In the genomic region with DNA sequence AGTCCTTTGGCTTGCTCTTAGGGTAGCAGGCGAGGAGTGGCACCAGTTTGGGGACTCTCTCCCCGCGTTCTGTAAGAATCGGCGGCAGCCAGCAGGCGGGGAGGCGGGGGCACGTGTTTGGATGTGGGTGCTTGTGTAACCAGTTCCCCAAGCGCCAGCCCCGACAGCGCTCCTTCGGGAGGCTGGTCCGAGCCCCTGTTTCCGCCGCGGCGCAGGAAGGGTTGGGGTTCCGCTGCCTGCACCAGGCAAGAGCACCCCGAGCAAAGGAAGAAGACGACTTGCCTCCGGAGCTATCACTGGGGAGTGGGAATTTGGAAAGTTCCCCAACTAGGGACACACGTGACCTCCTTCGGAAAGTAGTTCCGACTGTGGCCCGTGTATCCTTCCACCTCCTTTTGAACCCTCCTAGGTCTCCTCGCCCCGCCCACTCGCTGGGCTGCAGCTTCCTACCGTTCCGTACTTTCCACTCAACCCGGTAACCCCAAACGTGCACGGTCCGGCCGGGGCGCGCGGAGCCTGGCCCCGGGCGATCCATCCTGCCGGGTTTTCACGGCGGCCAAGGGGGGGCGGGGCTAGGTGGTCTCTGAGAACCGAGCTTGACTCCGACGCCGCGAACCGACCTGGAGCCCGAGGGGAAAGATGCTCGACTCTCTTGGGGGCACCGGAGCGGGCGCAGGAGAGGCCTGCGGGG, we compare ENCODE assay signal across 8 cellular contexts. TPM values are rescaled to one million over a fixed set of nuclear protein-coding genes. Genes with fewer than 3 reads are reported as not detected.
A peak's percentile ranks its signal among the peaks of the same experiment; 100 is the strongest.
DNase-seq lines count a peak whose midpoint lies in the region; ATAC-seq and TF ChIP-seq lines count a peak whose summit lies in the region.

No MANE protein-coding gene starts in this region.

- H3K4me1 ChIP-seq in ES-I3 (ENCODE audit: insufficient read depth, low read length) (peaks cover 4% of the 10 kb centered on the region; the same call in 1 of the 2 replicates), parathyroid adenoma (peaks cover 5% of the 10 kb centered on the region), tibial artery (peaks cover 0 to 12% (median 7%) of the 10 kb centered on the region in 4 donors)

- intact Hi-C loops in cardiac septum (cut with DNase I): loop anchor here (2.0 to 5.0 kb wide), 5 partner anchors 45 to 690 kb away; partner anchors contain the start of gene ATAD1
- intact Hi-C loops in tibial artery (cut with DNase I; ENCODE audit: low total_unique reads): loop anchor here (5.0 to 10.0 kb wide), 4 partner anchors 150 to 525 kb away; no protein-coding TSS in a partner anchor

- peak overlapping the region; percentile 97 for H3K4me2 ChIP-seq in parathyroid adenoma (ENCODE audit: low read length)

- H3K9ac ChIP-seq in ES-I3 (ENCODE audit: low read depth, low read length) (peak overlapping the region; percentile 76), parathyroid adenoma (peak overlapping the region; percentile 47)

- no peaks in the 10 kb centered on the region for H3K9me3 ChIP-seq in ES-I3 (ENCODE audit: control insufficient read depth, insufficient read depth, low read length)
- no peaks in the 10 kb centered on the region for H3K9me3 ChIP-seq in KOPT-K1 (ENCODE audit: insufficient read depth, low read length, poor library complexity, severe bottlenecking)
- H3K9me3 ChIP-seq in parathyroid adenoma (ENCODE audit: control insufficient read depth, low read length): no peaks in the 10 kb centered on the region
- no peaks in the 10 kb centered on the region for H3K9me3 ChIP-seq in tibial artery

- no peaks in the 10 kb centered on the region for H3K79me2 ChIP-seq in parathyroid adenoma

- ATAC-seq in GM21717 (IDR thresholded peaks at IDR 0.05; ENCODE audit: unreplicated experiment): peak; percentile 48

- H3K27me3 ChIP-seq in parathyroid adenoma (ENCODE audit: control insufficient read depth, insufficient read depth, low read length) (no peaks in the 10 kb centered on the region), tibial artery (no peaks in the 10 kb centered on the region)

- peak overlapping the region; percentile 98 for H3K27ac ChIP-seq in KOPT-K1 (ENCODE audit: low read depth, low read length, poor library complexity, severe bottlenecking)
- H3K27ac ChIP-seq in adipose tissue (ENCODE audit: low read depth, low read length): peak overlapping the region; percentile 29
- peak overlapping the region; percentile 97 for H3K27ac ChIP-seq in parathyroid adenoma
- peak overlapping the region; percentile 83 to 100 for H3K27ac ChIP-seq in tibial artery

- H3K4me3 ChIP-seq in parathyroid adenoma (ENCODE audit: low read depth, low read length) (peak overlapping the region; percentile 86), tibial artery (peak overlapping the region; percentile 83 to 97)

- no peaks in the 10 kb centered on the region for H3K36me3 ChIP-seq in ES-I3 (ENCODE audit: insufficient read depth, low read length)
- H3K36me3 ChIP-seq in KOPT-K1 (ENCODE audit: insufficient read depth, low read length): peaks cover 15% of the 10 kb centered on the region
- H3K36me3 ChIP-seq in parathyroid adenoma (ENCODE audit: control insufficient read depth, insufficient read depth, low read length): no peaks in the 10 kb centered on the region
- no peaks in the 10 kb centered on the region for H3K36me3 ChIP-seq in tibial artery

- WGBS in adipose tissue, 3 donors: 0 to 1% (median 0%) methylated on average over 56 of the region's 56 CpGs

- DNase-seq in SW480 (ENCODE audit: low spot score) (peak; percentile 98), cardiac septum (ENCODE audit: low spot score) (peak; percentile 97), tibial artery (peak; percentile 95 to 99)

- TF ChIP-seq CTCF in parathyroid adenoma (IDR thresholded peaks at IDR 0.05): no peak
- TF ChIP-seq CTCF in tibial artery (IDR thresholded peaks at IDR 0.05): peak in 1 of 2 experiments; percentile 20

- H2AFZ ChIP-seq in parathyroid adenoma: peak overlapping the region; percentile 99

RNA-seq across cellular contexts. Expression of gene KLLN, which starts 1.2 kb away (rescaled TPM):
- polyA plus RNA-seq in adipose tissue: under 1 TPM; 0.20 to 0.90 (median 0.43) TPM
- total RNA-seq in cardiac septum: 0.24 TPM

RNA-seq across cellular contexts. Expression of gene PTEN, which starts 1.3 kb away (rescaled TPM):
- 100 to 1,000 TPM in 1 of 3 donors, 10 to 100 TPM in 2; 18.1 to 106 (median 46.5) TPM for polyA plus RNA-seq in adipose tissue
- total RNA-seq in cardiac septum: 59.5 TPM

RNA-seq across cellular contexts. Expression of gene ATAD1, which starts 44.1 kb away (rescaled TPM):
- 10 to 100 TPM; 10.5 to 17.2 (median 11.1) TPM for polyA plus RNA-seq in adipose tissue
- total RNA-seq in cardiac septum: 92.0 TPM

Comparison
In these comparisons a context has a peak if more than half of its experiments do, and no peak if none do; other contexts are left out.
1. Peak in every context shown above with its lines: DNase-seq, ATAC-seq, H3K4me3 ChIP-seq and H3K27ac ChIP-seq.
2. H3K27ac ChIP-seq: peak in every context shown above with its lines; median percentile 98 in KOPT-K1; 97 in parathyroid adenoma; 92 in tibial artery; 29 in adipose tissue.